Comparison of ENCODE assay signal across 24 cellular contexts in the genomic region with DNA sequence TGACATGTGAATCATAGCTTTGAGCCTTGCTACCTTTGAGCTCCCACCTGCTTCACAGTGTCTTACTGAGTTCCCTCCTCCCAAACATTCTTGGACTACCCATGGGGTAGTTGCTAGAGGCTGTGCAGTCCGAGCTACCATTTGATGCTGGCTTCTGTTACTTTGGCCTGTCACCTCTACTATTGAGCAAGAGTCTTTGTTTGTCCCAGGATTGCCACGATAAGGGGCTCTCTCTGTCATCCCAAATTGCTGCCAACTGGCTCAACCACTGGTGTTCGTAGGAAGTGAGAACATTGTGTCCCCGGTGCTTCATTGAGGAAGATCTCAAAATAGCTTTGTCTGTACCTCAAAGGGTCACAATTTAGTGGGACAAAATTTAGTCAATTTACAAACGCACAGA. TPM values are rescaled to one million over a fixed set of nuclear protein-coding genes. Genes with fewer than 3 reads are reported as not detected.
"Had no signal": no experiment of that assay in that cellular context is flagged by ENCODE, and none has a peak within 500 bp of the region (broad histone marks: within the 10 kb centered on the region; RNA-seq: fewer than 3 reads in every experiment).

No MANE protein-coding gene starts in this region.

- H3K27ac Mint-ChIP-seq: activated CD4-positive, alpha-beta T cell treated with anti-CD3 and anti-CD28 coated beads, Interleukin-2, amount 10 ng/mL, durations not matched to agents 24 days and 14 days; activated naive CD4-positive, alpha-beta T cell treated with anti-CD3 and anti-CD28 coated beads, Interleukin-2, amount 50 U/mL, for 72 hours; activated T-cell treated with anti-CD3 and anti-CD28 coated beads, Interleukin-2, amount 50 U/mL, for 72 hours; effector memory CD8-positive, alpha-beta T cell; memory B cell; naive thymus-derived CD8-positive, alpha-beta T cell; stimulated activated naive CD8-positive, alpha-beta T cell treated with anti-CD3 and anti-CD28 coated beads, Interleukin-15, Interleukin-2, amounts not matched to agents 100 ng/mL and 50 ng/mL, for 24 hours; T-helper 2 cell treated with Interferon-gamma antibody and Interleukin-4, amounts not matched to agents 5 μg/mL and 100 μg/mL, for 36 hours had no signal

- H3K27ac ChIP-seq: breast epithelium, foreskin keratinocyte, neutrophil, parathyroid adenoma had no signal

- H3K9ac ChIP-seq: parathyroid adenoma had no signal

- H3K4me2 ChIP-seq: smooth muscle cell had no signal

- H3K36me3 ChIP-seq: breast epithelium, neutrophil had no signal

- H2AFZ ChIP-seq: parathyroid adenoma had no signal

- H3K9me3 Mint-ChIP-seq: activated CD4-positive, alpha-beta T cell treated with anti-CD3 and anti-CD28 coated beads, Interleukin-2, amount 10 ng/mL, durations not matched to agents 24 days and 14 days; activated naive CD4-positive, alpha-beta T cell treated with anti-CD3 and anti-CD28 coated beads, Interleukin-2, amount 50 U/mL, for 72 hours; activated T-cell treated with anti-CD3 and anti-CD28 coated beads, Interleukin-2, amount 50 U/mL, for 72 hours; effector memory CD8-positive, alpha-beta T cell; memory B cell; naive thymus-derived CD8-positive, alpha-beta T cell; stimulated activated naive CD8-positive, alpha-beta T cell treated with anti-CD3 and anti-CD28 coated beads, Interleukin-15, Interleukin-2, amounts not matched to agents 100 ng/mL and 50 ng/mL, for 24 hours; T-helper 2 cell treated with Interferon-gamma antibody and Interleukin-4, amounts not matched to agents 5 μg/mL and 100 μg/mL, for 36 hours had no signal

- H3K4me1 ChIP-seq: breast epithelium, foreskin keratinocyte, parathyroid adenoma had no signal

- ATAC-seq: activated naive CD4-positive, alpha-beta T cell treated with anti-CD3 and anti-CD28 coated beads, Interleukin-2, amount 50 U/mL, for 72 hours; activated T-cell treated with anti-CD3 and anti-CD28 coated beads, Interleukin-2, amount 50 U/mL, for 72 hours; effector memory CD8-positive, alpha-beta T cell; foreskin keratinocyte; left colon; naive thymus-derived CD8-positive, alpha-beta T cell had no signal

- H3K27me3 ChIP-seq: breast epithelium, foreskin keratinocyte had no signal

- DNase-seq: activated CD4-positive, alpha-beta T cell treated with anti-CD3 and anti-CD28 coated beads, Interleukin-2, amount 10 ng/mL, durations not matched to agents 24 days and 14 days; activated CD4-positive, CD25-positive, alpha-beta regulatory T cell; activated CD8-positive, alpha-beta memory T cell treated with anti-CD3 and anti-CD28 coated beads, Interleukin-2, amount 50 U/mL, for 48 hours; activated gamma-delta T cell; activated T-cell treated with anti-CD3 and anti-CD28 coated beads, Interleukin-2, amount 50 U/mL, for 72 hours; amygdala; dermis blood vessel endothelial cell; effector memory CD8-positive, alpha-beta T cell; foreskin keratinocyte; head of caudate nucleus; left colon; naive thymus-derived CD8-positive, alpha-beta T cell; retina; SW 1271 had no signal

- H3K4me3 ChIP-seq: breast epithelium, smooth muscle cell had no signal

- H3K36me3 Mint-ChIP-seq: activated naive CD4-positive, alpha-beta T cell treated with anti-CD3 and anti-CD28 coated beads, Interleukin-2, amount 50 U/mL, for 72 hours; memory B cell; naive thymus-derived CD8-positive, alpha-beta T cell had no signal

- H3K79me2 ChIP-seq: parathyroid adenoma had no signal

- H3K9me3 ChIP-seq: breast epithelium, neutrophil had no signal

- H3K4me3 Mint-ChIP-seq: activated CD4-positive, alpha-beta T cell treated with anti-CD3 and anti-CD28 coated beads, Interleukin-2, amount 10 ng/mL, durations not matched to agents 24 days and 14 days; activated T-cell treated with anti-CD3 and anti-CD28 coated beads, Interleukin-2, amount 50 U/mL, for 72 hours; effector memory CD8-positive, alpha-beta T cell; memory B cell; naive thymus-derived CD8-positive, alpha-beta T cell; stimulated activated naive CD8-positive, alpha-beta T cell treated with anti-CD3 and anti-CD28 coated beads, Interleukin-15, Interleukin-2, amounts not matched to agents 100 ng/mL and 50 ng/mL, for 24 hours; T-helper 2 cell treated with Interferon-gamma antibody and Interleukin-4, amounts not matched to agents 5 μg/mL and 100 μg/mL, for 36 hours had no signal

RNA-seq across cellular contexts. Expression of a gene that starts 59.1 kb away (rescaled TPM):
- total RNA-seq: chondrocyte, smooth muscle cell, temporal lobe had no signal
- polyA plus RNA-seq: smooth muscle cell had no signal
